7 cellular contexts compared by ENCODE assay signal in genomic region chr1:154992721-154993571, GRCh38. TPM values are rescaled to one million over a fixed set of nuclear protein-coding genes. Genes with fewer than 3 reads are reported as not detected.
A peak's percentile ranks its signal among the peaks of the same experiment; 100 is the strongest.
DNase-seq lines count a peak whose midpoint lies in the region; ATAC-seq and TF ChIP-seq lines count a peak whose summit lies in the region.
"Had no signal": no experiment of that assay in that cellular context is flagged by ENCODE, and none has a peak within 500 bp of the region (broad histone marks: within the 10 kb centered on the region; RNA-seq: fewer than 3 reads in every experiment).

No MANE protein-coding gene starts in this region.

- no peak overlapping the region for H3K4me3 ChIP-seq in GM23248

- H2AFZ ChIP-seq in GM23248, result no peak overlapping the region

- ATAC-seq in GM21367 (IDR thresholded peaks at IDR 0.05; ENCODE audit: unreplicated experiment), result no peak

- no peak for TF ChIP-seq CTCF in GM20000 (IDR thresholded peaks at IDR 0.05; ENCODE audit: extremely low read depth, missing control alignments)

- H3K9me3 ChIP-seq in GM23248 (ENCODE audit: low read depth), result no peaks in the 10 kb centered on the region

- DNase-seq in GM23248, result peak; percentile 61
- peak; percentile 46 for DNase-seq in left kidney (ENCODE audit: low read depth, low spot score)
- DNase-seq in SIG-M5 treated with dmso at 0.1 percent for 504 hours (lab: John Stamatoyannopoulos, UW; ENCODE audit: unreplicated experiment), result no peak
- no peak for DNase-seq in GM20000 (ENCODE audit: low spot score)
- DNase-seq: T-cell had no signal

- H3K36me3 ChIP-seq in GM23248 (ENCODE audit: low read depth), result 0 out of 2 replicates have a peak, but pooled peaks cover 8% of the 10 kb centered on the region

- H3K9me2 ChIP-seq in GM23248 (ENCODE audit: insufficient read depth), result no peaks in the 10 kb centered on the region

- H3K4me2 ChIP-seq in GM23248 (ENCODE audit: unreplicated experiment), result no peak overlapping the region

- 0 out of 2 replicates have a peak, but pooled peaks cover 3% of the 10 kb centered on the region for H3K4me1 ChIP-seq in GM23248 (ENCODE audit: insufficient read depth)

- WGBS in GM23248 (ENCODE audit: low coverage in 1 of 2, low lambda C conversion rate in 2 of 2, missing lambda C conversion rate in 2 of 2), 2 experiments, result 83 to 87% methylated on average over 14 of the region's 14 CpGs

- in situ Hi-C loops in GM23248 (cut with MboI), result no loop called here

- H3K79me2 ChIP-seq in GM23248 (ENCODE audit: insufficient read depth), result 0 out of 2 replicates have a peak, but pooled peaks cover 2% of the 10 kb centered on the region

- no peaks in the 10 kb centered on the region for H3K27me3 ChIP-seq in GM23248 (replicated peaks; ENCODE audit: insufficient read depth)

- H3F3A ChIP-seq in GM23248 (ENCODE audit: insufficient read depth), result peaks cover 5% of the 10 kb centered on the region; the same call in 1 of the 2 replicates

- no peak overlapping the region for H3K9ac ChIP-seq in GM23248

- no peak overlapping the region for H3K27ac ChIP-seq in GM23248

- no peaks in the 10 kb centered on the region for H4K20me1 ChIP-seq in GM23248 (ENCODE audit: insufficient read depth)

TF ChIP-seq in PFSK-1, 5 proteins besides CTCF, POLR2A, EP300 and RAD21:
- TF ChIP-seq SIN3A (IDR thresholded peaks at IDR 0.05; ENCODE audit: borderline replicate concordance, insufficient read depth, low read length), result no peak
- TF ChIP-seq POLR2AphosphoS5 (IDR thresholded peaks at IDR 0.05; ENCODE audit: low read depth, low read length), result peak; percentile 76
TF ChIP-seq in PFSK-1: peak in this region for 1.

RNA-seq across cellular contexts. Expression of gene LENEP, which starts 0.4 kb away (rescaled TPM):
- not detected in 2 replicates for total RNA-seq in GM23248 (2014; rRNA removed; shearing (Covaris generic))
- not detected in 2 replicates for polyA plus RNA-seq in GM23248 (2016; fragmentation: Nextera tagmentation; extraction: Ambion mirVana)
- 0.48 TPM for polyA plus RNA-seq in PFSK-1 (2012; ENCODE audit: insufficient read length, low read depth)

RNA-seq across cellular contexts. Expression of gene ZBTB7B, which starts 9.7 kb away (rescaled TPM):
- total RNA-seq in GM23248 (2014; rRNA removed; shearing (Covaris generic)), result 16.8 and 27.0 TPM in 2 replicates
- 2.3 and 2.9 TPM in 2 replicates for polyA plus RNA-seq in GM23248 (2016; fragmentation: Nextera tagmentation; extraction: Ambion mirVana)
- polyA plus RNA-seq in PFSK-1 (2012; ENCODE audit: insufficient read length, low read depth), result 27.3 TPM

RNA-seq across cellular contexts. Expression of gene FLAD1, which starts 9.8 kb away (rescaled TPM):
- total RNA-seq in GM23248 (2014; rRNA removed; shearing (Covaris generic)), result 15.6 and 21.3 TPM in 2 replicates
- 26.4 and 30.2 TPM in 2 replicates for polyA plus RNA-seq in GM23248 (2016; fragmentation: Nextera tagmentation; extraction: Ambion mirVana)
- 94.8 TPM for polyA plus RNA-seq in PFSK-1 (2012; ENCODE audit: insufficient read length, low read depth)

RNA-seq across cellular contexts. Expression of gene CKS1B, which starts 18.5 kb away (rescaled TPM):
- total RNA-seq in GM23248 (2014; rRNA removed; shearing (Covaris generic)), result 45.6 and 50.3 TPM in 2 replicates
- polyA plus RNA-seq in GM23248 (2016; fragmentation: Nextera tagmentation; extraction: Ambion mirVana), result 113 and 119 TPM in 2 replicates
- 151 TPM for polyA plus RNA-seq in PFSK-1 (2012; ENCODE audit: insufficient read length, low read depth)

RNA-seq across cellular contexts. Expression of gene SHC1, which starts 22.4 kb away (rescaled TPM):
- total RNA-seq in GM23248 (2014; rRNA removed; shearing (Covaris generic)), result 295 and 319 TPM in 2 replicates
- 275 and 278 TPM in 2 replicates for polyA plus RNA-seq in GM23248 (2016; fragmentation: Nextera tagmentation; extraction: Ambion mirVana)
- 207 TPM for polyA plus RNA-seq in PFSK-1 (2012; ENCODE audit: insufficient read length, low read depth)

Comparison
In these comparisons a context has a peak if more than half of its experiments do, and no peak if none do; other contexts are left out.
1. DNase-seq: peak in GM23248 (single experiment) and left kidney (single experiment); none in SIG-M5 treated with dmso at 0.1 percent for 504 hours (single experiment) and GM20000 (single experiment).